Comparison of ENCODE assay signal across 12 cellular contexts in genomic region chr6:127812985-127813681, GRCh38.
A peak's percentile ranks its signal among the peaks of the same experiment; 100 is the strongest.
DNase-seq lines count a peak whose midpoint lies in the region; ATAC-seq and TF ChIP-seq lines count a peak whose summit lies in the region.
"Had no signal": no experiment of that assay in that cellular context is flagged by ENCODE, and none has a peak within 500 bp of the region (broad histone marks: within the 10 kb centered on the region; RNA-seq: fewer than 3 reads in every experiment).

No MANE protein-coding gene starts in this region.

- intact Hi-C loops in natural killer cell (cut with micrococcal nuclease) = no loop called here

- no peaks in the 10 kb centered on the region for H3K9me3 Mint-ChIP-seq in natural killer cell treated with Interleukin-12 subunit alpha and Interleukin-12 subunit beta and Interleukin-15 and Interleukin-18, amount 100 ng/mL, for 72 hours
- peaks cover 0 to 2% of the 10 kb centered on the region in 2 donors for H3K9me3 Mint-ChIP-seq in natural killer cell
- H3K9me3 Mint-ChIP-seq in T-helper 1 cell treated with Interleukin-12 subunit alpha and Interleukin-12 subunit beta and Interleukin-4 antibody, amounts not matched to agents 30 μg/mL and 1 μg/mL, for 36 hours = no peaks in the 10 kb centered on the region
- H3K9me3 Mint-ChIP-seq in activated naive CD8-positive, alpha-beta T cell (ENCODE audit: low read depth) = no peaks in the 10 kb centered on the region
- no peaks in the 10 kb centered on the region for H3K9me3 Mint-ChIP-seq in stimulated activated effector memory CD8-positive, alpha-beta T cell treated with anti-CD3 and anti-CD28 coated beads, Interleukin-12 subunit alpha, Interleukin-12 subunit beta, amount 100 ng/mL, for 72 hours

- ATAC-seq in natural killer cell treated with Interleukin-12 subunit alpha and Interleukin-12 subunit beta and Interleukin-15 and Interleukin-18, amount 100 ng/mL, for 72 hours = peak in 1 of 2 donors; percentile 58
- ATAC-seq in natural killer cell = no peak
- peak; percentile 88 for ATAC-seq in stimulated activated effector memory CD8-positive, alpha-beta T cell treated with anti-CD3 and anti-CD28 coated beads, Interleukin-12 subunit alpha, Interleukin-12 subunit beta, amount 100 ng/mL, for 72 hours

- H3K27me3 Mint-ChIP-seq in natural killer cell treated with Interleukin-12 subunit alpha and Interleukin-12 subunit beta and Interleukin-15 and Interleukin-18, amount 100 ng/mL, for 72 hours = peaks cover 5 to 8% of the 10 kb centered on the region in 2 donors
- H3K27me3 Mint-ChIP-seq in natural killer cell (ENCODE audit: low read depth in 2 of 2) = peaks cover 0 to 3% of the 10 kb centered on the region in 2 donors
- no peaks in the 10 kb centered on the region for H3K27me3 Mint-ChIP-seq in T-helper 1 cell treated with Interleukin-12 subunit alpha and Interleukin-12 subunit beta and Interleukin-4 antibody, amounts not matched to agents 30 μg/mL and 1 μg/mL, for 36 hours (ENCODE audit: low read depth)
- H3K27me3 Mint-ChIP-seq in activated naive CD8-positive, alpha-beta T cell = no peaks in the 10 kb centered on the region

- CTCF ChIA-PET in HEK293T (lab: Yijun Ruan, JAX) = no interaction called here

- no peaks in the 10 kb centered on the region for H3K36me3 Mint-ChIP-seq in natural killer cell treated with Interleukin-12 subunit alpha and Interleukin-12 subunit beta and Interleukin-15 and Interleukin-18, amount 100 ng/mL, for 72 hours
- H3K36me3 Mint-ChIP-seq in natural killer cell = no peaks in the 10 kb centered on the region
- H3K36me3 Mint-ChIP-seq in T-helper 1 cell treated with Interleukin-12 subunit alpha and Interleukin-12 subunit beta and Interleukin-4 antibody, amounts not matched to agents 30 μg/mL and 1 μg/mL, for 36 hours (ENCODE audit: low read depth) = peaks cover 58% of the 10 kb centered on the region
- H3K36me3 Mint-ChIP-seq in activated naive CD8-positive, alpha-beta T cell = peaks cover 12% of the 10 kb centered on the region
- H3K36me3 Mint-ChIP-seq in stimulated activated effector memory CD8-positive, alpha-beta T cell treated with anti-CD3 and anti-CD28 coated beads, Interleukin-12 subunit alpha, Interleukin-12 subunit beta, amount 100 ng/mL, for 72 hours = peaks cover 53% of the 10 kb centered on the region

- peak overlapping the region; percentile 52 for H3K4me3 Mint-ChIP-seq in natural killer cell treated with Interleukin-12 subunit alpha and Interleukin-12 subunit beta and Interleukin-15 and Interleukin-18, amount 100 ng/mL, for 72 hours
- H3K4me3 Mint-ChIP-seq in natural killer cell = no peak overlapping the region
- no peak overlapping the region for H3K4me3 Mint-ChIP-seq in T-helper 1 cell treated with Interleukin-12 subunit alpha and Interleukin-12 subunit beta and Interleukin-4 antibody, amounts not matched to agents 30 μg/mL and 1 μg/mL, for 36 hours
- H3K4me3 Mint-ChIP-seq in activated naive CD8-positive, alpha-beta T cell = peak overlapping the region; percentile 79
- H3K4me3 Mint-ChIP-seq in stimulated activated effector memory CD8-positive, alpha-beta T cell treated with anti-CD3 and anti-CD28 coated beads, Interleukin-12 subunit alpha, Interleukin-12 subunit beta, amount 100 ng/mL, for 72 hours = peak overlapping the region; percentile 58

- DNase-seq in natural killer cell treated with Interleukin-12 subunit alpha and Interleukin-12 subunit beta and Interleukin-15 and Interleukin-18, amount 100 ng/mL, for 72 hours (ENCODE audit: low spot score) = no peak
- DNase-seq in natural killer cell = no peak
- DNase-seq in stimulated activated effector memory CD8-positive, alpha-beta T cell treated with anti-CD3 and anti-CD28 coated beads, Interleukin-12 subunit alpha, Interleukin-12 subunit beta, amount 100 ng/mL, for 72 hours (ENCODE audit: low spot score in 2 of 2) = peak in 1 of 2 donors; percentile 73
- DNase-seq in DMS53 treated with DMSO at 0.1 percent for 48 hours (lab: John Stamatoyannopoulos, UW; ENCODE audit: unreplicated experiment) = no peak
- DNase-seq in NCI-H510A (lab: John Stamatoyannopoulos, UW) = no peak
- DNase-seq in HEK293T (ENCODE audit: extremely low spot score) = no peak
- DNase-seq: KBM-7, NCI-H1105, NCI-H2171, testis had no signal

- POLR2A ChIA-PET in HEK293T (lab: Yijun Ruan, JAX) = no interaction called here

- no peak for TF ChIP-seq CTCF in natural killer cell (IDR thresholded peaks at IDR 0.05)

- peak overlapping the region in 1 of 2 donors; percentile 47 for H3K27ac Mint-ChIP-seq in natural killer cell treated with Interleukin-12 subunit alpha and Interleukin-12 subunit beta and Interleukin-15 and Interleukin-18, amount 100 ng/mL, for 72 hours
- no peak overlapping the region for H3K27ac Mint-ChIP-seq in natural killer cell
- peak overlapping the region; percentile 63 for H3K27ac Mint-ChIP-seq in T-helper 1 cell treated with Interleukin-12 subunit alpha and Interleukin-12 subunit beta and Interleukin-4 antibody, amounts not matched to agents 30 μg/mL and 1 μg/mL, for 36 hours
- peak overlapping the region; percentile 90 for H3K27ac Mint-ChIP-seq in activated naive CD8-positive, alpha-beta T cell
- H3K27ac Mint-ChIP-seq in stimulated activated effector memory CD8-positive, alpha-beta T cell treated with anti-CD3 and anti-CD28 coated beads, Interleukin-12 subunit alpha, Interleukin-12 subunit beta, amount 100 ng/mL, for 72 hours = peak overlapping the region; percentile 89

- peaks cover 0 to 5% of the 10 kb centered on the region in 2 donors for H3K4me1 Mint-ChIP-seq in natural killer cell treated with Interleukin-12 subunit alpha and Interleukin-12 subunit beta and Interleukin-15 and Interleukin-18, amount 100 ng/mL, for 72 hours (ENCODE audit: low read depth in 2 of 2)
- no peaks in the 10 kb centered on the region for H3K4me1 Mint-ChIP-seq in natural killer cell
- peaks cover 43% of the 10 kb centered on the region for H3K4me1 Mint-ChIP-seq in T-helper 1 cell treated with Interleukin-12 subunit alpha and Interleukin-12 subunit beta and Interleukin-4 antibody, amounts not matched to agents 30 μg/mL and 1 μg/mL, for 36 hours (ENCODE audit: low read depth)
- H3K4me1 Mint-ChIP-seq in activated naive CD8-positive, alpha-beta T cell (ENCODE audit: low read depth) = peaks cover 91% of the 10 kb centered on the region
- H3K4me1 Mint-ChIP-seq in stimulated activated effector memory CD8-positive, alpha-beta T cell treated with anti-CD3 and anti-CD28 coated beads, Interleukin-12 subunit alpha, Interleukin-12 subunit beta, amount 100 ng/mL, for 72 hours = peaks cover 50% of the 10 kb centered on the region

TF ChIP-seq in HEK293T, 16 proteins besides CTCF, POLR2A, EP300 and RAD21:
- no peak for TF ChIP-seq ZNF384 (IDR thresholded peaks at IDR 0.05)

Comparison
In these comparisons a context has a peak if more than half of its experiments do, and no peak if none do; other contexts are left out.
1. H3K4me3 Mint-ChIP-seq: peak in natural killer cell treated with Interleukin-12 subunit alpha and Interleukin-12 subunit beta and Interleukin-15 and Interleukin-18, amount 100 ng/mL, for 72 hours (single experiment), activated naive CD8-positive, alpha-beta T cell (single experiment) and stimulated activated effector memory CD8-positive, alpha-beta T cell treated with anti-CD3 and anti-CD28 coated beads, Interleukin-12 subunit alpha, Interleukin-12 subunit beta, amount 100 ng/mL, for 72 hours (single experiment); none in natural killer cell (single experiment) and T-helper 1 cell treated with Interleukin-12 subunit alpha and Interleukin-12 subunit beta and Interleukin-4 antibody, amounts not matched to agents 30 μg/mL and 1 μg/mL, for 36 hours (single experiment).
2. H3K27ac Mint-ChIP-seq: peak in T-helper 1 cell treated with Interleukin-12 subunit alpha and Interleukin-12 subunit beta and Interleukin-4 antibody, amounts not matched to agents 30 μg/mL and 1 μg/mL, for 36 hours (single experiment), activated naive CD8-positive, alpha-beta T cell (single experiment) and stimulated activated effector memory CD8-positive, alpha-beta T cell treated with anti-CD3 and anti-CD28 coated beads, Interleukin-12 subunit alpha, Interleukin-12 subunit beta, amount 100 ng/mL, for 72 hours (single experiment); none in natural killer cell (0 of 2).